In the genomic region with DNA sequence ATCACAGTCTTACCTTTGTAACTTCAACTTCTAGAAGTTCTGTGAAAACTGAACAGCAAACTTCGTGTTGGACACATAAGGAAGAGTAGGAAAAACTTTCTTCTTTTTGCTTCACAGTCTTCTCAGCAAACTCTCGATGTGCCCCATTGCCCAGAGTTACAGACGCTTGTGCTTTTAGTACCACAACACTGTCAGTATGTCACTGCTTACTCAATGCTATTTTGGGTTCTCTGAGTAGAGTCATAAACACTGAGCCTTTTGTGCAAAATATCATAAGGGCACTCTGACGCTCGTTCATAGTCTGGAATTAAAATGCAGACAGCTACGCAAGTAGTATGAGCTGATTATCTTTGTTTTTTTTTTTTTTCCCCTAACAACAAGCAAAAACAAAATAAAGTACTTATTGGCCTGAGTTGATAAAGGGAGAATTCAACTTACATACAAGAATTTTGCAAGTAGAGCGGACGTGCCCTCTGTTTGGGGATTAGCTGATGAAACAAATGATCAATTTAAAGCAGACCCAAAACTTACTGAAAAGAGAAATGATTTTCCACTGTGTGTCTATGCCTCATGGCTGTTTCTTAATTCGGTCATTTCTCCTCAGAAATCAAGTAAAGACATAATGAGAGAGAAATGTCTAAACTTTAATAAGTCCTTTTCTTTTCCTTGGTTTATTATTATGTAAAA, we compare ENCODE assay signal across 1 cellular context.
TF ChIP-seq lines count a peak whose summit lies in the region.

A gene with protein sequence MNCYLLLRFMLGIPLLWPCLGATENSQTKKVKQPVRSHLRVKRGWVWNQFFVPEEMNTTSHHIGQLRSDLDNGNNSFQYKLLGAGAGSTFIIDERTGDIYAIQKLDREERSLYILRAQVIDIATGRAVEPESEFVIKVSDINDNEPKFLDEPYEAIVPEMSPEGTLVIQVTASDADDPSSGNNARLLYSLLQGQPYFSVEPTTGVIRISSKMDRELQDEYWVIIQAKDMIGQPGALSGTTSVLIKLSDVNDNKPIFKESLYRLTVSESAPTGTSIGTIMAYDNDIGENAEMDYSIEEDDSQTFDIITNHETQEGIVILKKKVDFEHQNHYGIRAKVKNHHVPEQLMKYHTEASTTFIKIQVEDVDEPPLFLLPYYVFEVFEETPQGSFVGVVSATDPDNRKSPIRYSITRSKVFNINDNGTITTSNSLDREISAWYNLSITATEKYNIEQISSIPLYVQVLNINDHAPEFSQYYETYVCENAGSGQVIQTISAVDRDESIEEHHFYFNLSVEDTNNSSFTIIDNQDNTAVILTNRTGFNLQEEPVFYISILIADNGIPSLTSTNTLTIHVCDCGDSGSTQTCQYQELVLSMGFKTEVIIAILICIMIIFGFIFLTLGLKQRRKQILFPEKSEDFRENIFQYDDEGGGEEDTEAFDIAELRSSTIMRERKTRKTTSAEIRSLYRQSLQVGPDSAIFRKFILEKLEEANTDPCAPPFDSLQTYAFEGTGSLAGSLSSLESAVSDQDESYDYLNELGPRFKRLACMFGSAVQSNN (minus strand): TSS at position 150 of the 687 bp plus-strand sequence. CDS start 31,886 bp downstream, outside the sequence.

TF ChIP-seq in SK-N-SH treated with all-trans-retinoic acid at 6 μM for 48 hours, 23 proteins besides CTCF, POLR2A, EP300 and RAD21:
- TF ChIP-seq, protein P1, sequence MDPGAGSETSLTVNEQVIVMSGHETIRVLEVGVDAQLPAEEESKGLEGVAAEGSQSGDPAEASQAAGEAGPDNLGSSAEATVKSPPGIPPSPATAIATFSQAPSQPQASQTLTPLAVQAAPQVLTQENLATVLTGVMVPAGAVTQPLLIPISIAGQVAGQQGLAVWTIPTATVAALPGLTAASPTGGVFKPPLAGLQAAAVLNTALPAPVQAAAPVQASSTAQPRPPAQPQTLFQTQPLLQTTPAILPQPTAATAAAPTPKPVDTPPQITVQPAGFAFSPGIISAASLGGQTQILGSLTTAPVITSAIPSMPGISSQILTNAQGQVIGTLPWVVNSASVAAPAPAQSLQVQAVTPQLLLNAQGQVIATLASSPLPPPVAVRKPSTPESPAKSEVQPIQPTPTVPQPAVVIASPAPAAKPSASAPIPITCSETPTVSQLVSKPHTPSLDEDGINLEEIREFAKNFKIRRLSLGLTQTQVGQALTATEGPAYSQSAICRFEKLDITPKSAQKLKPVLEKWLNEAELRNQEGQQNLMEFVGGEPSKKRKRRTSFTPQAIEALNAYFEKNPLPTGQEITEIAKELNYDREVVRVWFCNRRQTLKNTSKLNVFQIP (CRISPR knock-in tag; IDR thresholded peaks at IDR 0.05; ENCODE audit: borderline replicate concordance, low read depth), result no peak
- no peak for TF ChIP-seq CSDC2 (CRISPR knock-in tag; IDR thresholded peaks at IDR 0.05)
TF ChIP-seq in SK-N-SH treated with all-trans-retinoic acid at 6 μM for 48 hours: peak in this region for 0.
